In genomic region chr19:4957981-4958380, GRCh38 we compare ENCODE assay signal across 29 cellular contexts. TPM values are rescaled to one million over a fixed set of nuclear protein-coding genes. Genes with fewer than 3 reads are reported as not detected.
"Had no signal": no experiment of that assay in that cellular context is flagged by ENCODE, and none has a peak within 500 bp of the region (broad histone marks: within the 10 kb centered on the region; RNA-seq: fewer than 3 reads in every experiment).

No MANE protein-coding gene starts in this region.

- H3K4me3 Mint-ChIP-seq: activated CD4-positive, alpha-beta memory T cell treated with anti-CD3 and anti-CD28 coated beads for 36 hours; activated CD4-positive, alpha-beta T cell treated with anti-CD3 and anti-CD28 coated beads, Interleukin-2, amount 10 ng/mL, durations not matched to agents 7 days and 5 days; activated naive CD4-positive, alpha-beta T cell treated with anti-CD3 and anti-CD28 coated beads, Interleukin-2, amount 10 ng/mL, durations not matched to agents 7 days and 5 days; activated naive CD8-positive, alpha-beta T cell treated with anti-CD3 and anti-CD28 coated beads, Interleukin-2, amount 10 ng/mL, durations not matched to agents 7 days and 5 days; activated T-helper 17 cell treated with anti-CD3 and anti-CD28 coated beads, Interleukin-2, amount 50 U/mL, for 72 hours; T-cell had no signal

- H3K27me3 Mint-ChIP-seq: activated CD4-positive, alpha-beta memory T cell treated with anti-CD3 and anti-CD28 coated beads for 36 hours; activated CD4-positive, alpha-beta T cell treated with anti-CD3 and anti-CD28 coated beads, Interleukin-2, amount 10 ng/mL, durations not matched to agents 7 days and 5 days; activated naive CD4-positive, alpha-beta T cell treated with anti-CD3 and anti-CD28 coated beads, Interleukin-2, amount 10 ng/mL, durations not matched to agents 7 days and 5 days; activated naive CD8-positive, alpha-beta T cell treated with anti-CD3 and anti-CD28 coated beads, Interleukin-2, amount 10 ng/mL, durations not matched to agents 7 days and 5 days; activated T-helper 17 cell treated with anti-CD3 and anti-CD28 coated beads, Interleukin-2, amount 50 U/mL, for 72 hours; T-cell had no signal

- H3K27me3 ChIP-seq: breast epithelium, MG63 had no signal

- H3K9me3 Mint-ChIP-seq: activated CD4-positive, alpha-beta memory T cell treated with anti-CD3 and anti-CD28 coated beads for 36 hours; activated CD4-positive, alpha-beta T cell treated with anti-CD3 and anti-CD28 coated beads, Interleukin-2, amount 10 ng/mL, durations not matched to agents 7 days and 5 days; activated naive CD4-positive, alpha-beta T cell treated with anti-CD3 and anti-CD28 coated beads, Interleukin-2, amount 10 ng/mL, durations not matched to agents 7 days and 5 days; activated naive CD8-positive, alpha-beta T cell treated with anti-CD3 and anti-CD28 coated beads, Interleukin-2, amount 10 ng/mL, durations not matched to agents 7 days and 5 days; activated T-helper 17 cell treated with anti-CD3 and anti-CD28 coated beads, Interleukin-2, amount 50 U/mL, for 72 hours; T-cell had no signal

- H3K4me2 ChIP-seq: KMS-11 had no signal

- H3K27ac ChIP-seq: breast epithelium, KMS-11, SK-N-MC had no signal

- H3K9ac ChIP-seq: KMS-11 had no signal

- H3K36me3 ChIP-seq: breast epithelium had no signal

- H3K4me1 Mint-ChIP-seq: activated CD4-positive, alpha-beta T cell treated with anti-CD3 and anti-CD28 coated beads, Interleukin-2, amount 10 ng/mL, durations not matched to agents 7 days and 5 days; activated naive CD4-positive, alpha-beta T cell treated with anti-CD3 and anti-CD28 coated beads, Interleukin-2, amount 10 ng/mL, durations not matched to agents 7 days and 5 days; activated naive CD8-positive, alpha-beta T cell treated with anti-CD3 and anti-CD28 coated beads, Interleukin-2, amount 10 ng/mL, durations not matched to agents 7 days and 5 days; activated T-helper 17 cell treated with anti-CD3 and anti-CD28 coated beads, Interleukin-2, amount 50 U/mL, for 72 hours; T-cell had no signal

- H3K4me1 ChIP-seq: breast epithelium had no signal

- DNase-seq: activated CD4-positive, alpha-beta memory T cell treated with anti-CD3 and anti-CD28 coated beads for 36 hours; activated CD4-positive, alpha-beta T cell treated with anti-CD3 and anti-CD28 coated beads, Interleukin-2, amount 10 ng/mL, durations not matched to agents 7 days and 5 days; activated CD4-positive, CD25-positive, alpha-beta regulatory T cell; activated CD8-positive, alpha-beta memory T cell treated with anti-CD3 and anti-CD28 coated beads for 24 hours; activated gamma-delta T cell; activated naive CD4-positive, alpha-beta T cell treated with anti-CD3 and anti-CD28 coated beads, Interleukin-2, amount 10 ng/mL, durations not matched to agents 7 days and 5 days; activated naive CD8-positive, alpha-beta T cell treated with anti-CD3 and anti-CD28 coated beads, Interleukin-2, amount 10 ng/mL, durations not matched to agents 7 days and 5 days; activated T-cell treated with anti-CD3 and anti-CD28 coated beads, Interleukin-2, amount 50 U/mL, for 48 hours; aorta; caudate nucleus; MG63; MV-4-11; NCI-H1105; NCI-H1436 treated with DMSO at 0.1 percent for 48 hours; NCI-H187 treated with DMSO at 0.1 percent for 48 hours; NCI-H2081 treated with DMSO at 0.1 percent for 48 hours; NCI-H446 treated with DMSO at 0.1 percent for 48 hours; NCI-H524 treated with DMSO at 0.1 percent for 48 hours; NCI-H748 treated with DMSO at 0.1 percent for 48 hours; T-cell; T-helper 2 cell; T1000 had no signal

- H3K4me3 ChIP-seq: breast epithelium, MG63, SK-N-MC had no signal

- H3K36me3 Mint-ChIP-seq: T-cell had no signal

- ATAC-seq: activated T-helper 17 cell treated with anti-CD3 and anti-CD28 coated beads, Interleukin-2, amount 50 U/mL, for 72 hours; Right ventricle myocardium inferior; T-cell had no signal

- H3K27ac Mint-ChIP-seq: activated CD4-positive, alpha-beta memory T cell treated with anti-CD3 and anti-CD28 coated beads for 36 hours; activated CD4-positive, alpha-beta T cell treated with anti-CD3 and anti-CD28 coated beads, Interleukin-2, amount 10 ng/mL, durations not matched to agents 7 days and 5 days; activated naive CD4-positive, alpha-beta T cell treated with anti-CD3 and anti-CD28 coated beads, Interleukin-2, amount 10 ng/mL, durations not matched to agents 7 days and 5 days; activated naive CD8-positive, alpha-beta T cell treated with anti-CD3 and anti-CD28 coated beads, Interleukin-2, amount 10 ng/mL, durations not matched to agents 7 days and 5 days; activated T-helper 17 cell treated with anti-CD3 and anti-CD28 coated beads, Interleukin-2, amount 50 U/mL, for 72 hours; T-cell had no signal

- H3K9me3 ChIP-seq: breast epithelium, MG63 had no signal

RNA-seq across cellular contexts. Expression of gene ARRDC5, which starts 55.3 kb away (rescaled TPM):
- total RNA-seq: OCI-LY7, Right ventricle myocardium inferior, RPMI7951 had no signal
- polyA plus RNA-seq: aorta had no signal
